1 cellular context compared by ENCODE assay signal in genomic region chr1:209746469-209747269, GRCh38.
TF ChIP-seq lines count a peak whose summit lies in the region.

No MANE protein-coding gene starts in this region.

TF ChIP-seq in K562, 482 proteins besides CTCF, POLR2A, EP300 and RAD21 (continued from another document and continues in another):
- TF ChIP-seq ZBTB11 (CRISPR knock-in tag; IDR thresholded peaks at IDR 0.05) (no peak; a peak in 1 of 6 replicates), DEAF1 (CRISPR knock-in tag; IDR thresholded peaks at IDR 0.05) (no peak), GABPB1 (CRISPR knock-in tag; IDR thresholded peaks at IDR 0.05) (no peak), SMAD2 (IDR thresholded peaks at IDR 0.05; ENCODE audit: low read depth, low read length) (no peak), ATF2 (CRISPR knock-in tag; IDR thresholded peaks at IDR 0.05) (no peak), UBTF (IDR thresholded peaks at IDR 0.05; ENCODE audit: borderline replicate concordance in 1 of 2, low read depth in 2 of 2, low read length in 2 of 2) (no peak), XRCC4 (IDR thresholded peaks at IDR 0.05; ENCODE audit: extremely low read depth, insufficient read depth, insufficient read length) (no peak), HNRNPL (IDR thresholded peaks at IDR 0.05; ENCODE audit: low read depth, low read length) (no peak), SREBF2 (CRISPR knock-in tag; IDR thresholded peaks at IDR 0.05) (no peak), CEBPG (CRISPR knock-in tag; IDR thresholded peaks at IDR 0.05) (no peak; the same call in 1 of the 2 replicates), CEBPG (tag; conservative IDR thresholded peaks at IDR 0.05 in 1 of 2, IDR thresholded peaks at IDR 0.05 in 1 of 2) (peak; percentile 91 to 97), BRF2 (IDR thresholded peaks at IDR 0.05; ENCODE audit: borderline replicate concordance, insufficient read depth, insufficient read length) (no peak), ZNF586 (CRISPR knock-in tag; conservative IDR thresholded peaks at IDR 0.05) (no peak), E4F1 (CRISPR knock-in tag; IDR thresholded peaks at IDR 0.05; ENCODE audit: borderline replicate concordance) (no peak), CEBPB (tag; IDR thresholded peaks at IDR 0.05) (peak; percentile 87), RBM15 (IDR thresholded peaks at IDR 0.05; ENCODE audit: insufficient read depth, low read length) (no peak), PML (IDR thresholded peaks at IDR 0.05; ENCODE audit: low read length) (no peak), CTBP1 (IDR thresholded peaks at IDR 0.05; ENCODE audit: borderline replicate concordance) (peak; percentile 83; the same call in 1 of the 2 replicates), ZZZ3 (IDR thresholded peaks at IDR 0.05) (no peak), RCOR1 (IDR thresholded peaks at IDR 0.05; ENCODE audit: borderline replicate concordance in 1 of 2, low read depth in 2 of 2, low read length in 2 of 2) (peak in 1 of 2 experiments; percentile 68; a peak in 1 of 4 replicates), TARDBP (IDR thresholded peaks at IDR 0.05) (no peak), MCM5 (IDR thresholded peaks at IDR 0.05; ENCODE audit: low read depth) (no peak), IRF9 (tag; IDR thresholded peaks at IDR 0.05) (peak; percentile 54; the same call in 1 of the 2 replicates), MYC (IDR thresholded peaks at IDR 0.05; ENCODE audit: low read depth, low read length) (no peak), MYC (CRISPR knock-in tag; IDR thresholded peaks at IDR 0.05; ENCODE audit: borderline replicate concordance, low read depth) (no peak), DMBX1 (CRISPR knock-in tag; IDR thresholded peaks at IDR 0.05; ENCODE audit: borderline replicate concordance) (no peak), ZNF584 (CRISPR knock-in tag; IDR thresholded peaks at IDR 0.05; ENCODE audit: low read depth) (0 out of 2 replicates have a peak, but pooled peaks have one; percentile 36), MXI1 (IDR thresholded peaks at IDR 0.05; ENCODE audit: low read depth, low read length) (no peak), TCF3 (CRISPR knock-in tag; IDR thresholded peaks at IDR 0.05) (0 out of 2 replicates have a peak, but pooled peaks have one; percentile 15), FOXM1 (IDR thresholded peaks at IDR 0.05; ENCODE audit: low read depth) (peak; percentile 16; the same call in 1 of the 2 replicates), FOXM1 (CRISPR knock-in tag; IDR thresholded peaks at IDR 0.05; ENCODE audit: low read depth) (no peak), FOXP1 (CRISPR knock-in tag; IDR thresholded peaks at IDR 0.05) (no peak), SMAD1 (IDR thresholded peaks at IDR 0.05; ENCODE audit: low read depth, low read length, partially characterized antibody) (no peak), TGIF2 (CRISPR knock-in tag; IDR thresholded peaks at IDR 0.05) (no peak), BHLHE40 (IDR thresholded peaks at IDR 0.05; ENCODE audit: low read length) (no peak), SFPQ (IDR thresholded peaks at IDR 0.05; ENCODE audit: low read depth, low read length) (no peak), STAG1 (CRISPR knock-in tag; IDR thresholded peaks at IDR 0.05; ENCODE audit: borderline replicate concordance) (no peak), TFAM (CRISPR knock-in tag; conservative IDR thresholded peaks at IDR 0.05) (no peak), ZNF280A (IDR thresholded peaks at IDR 0.05; ENCODE audit: low read depth, partially characterized antibody) (no peak), HMBOX1 (IDR thresholded peaks at IDR 0.05) (0 out of 2 replicates have a peak, but pooled peaks have one; percentile 18), TCF7L2 (IDR thresholded peaks at IDR 0.05; ENCODE audit: low read depth, low read length) (no peak), ARID1B (IDR thresholded peaks at IDR 0.05) (peak; percentile 42; the same call in 1 of the 2 replicates), DDX20 (tag; IDR thresholded peaks at IDR 0.05; ENCODE audit: low read depth) (no peak), ILK (tag; IDR thresholded peaks at IDR 0.05; ENCODE audit: borderline replicate concordance, low read depth) (no peak), PHTF2 (CRISPR knock-in tag; IDR thresholded peaks at IDR 0.05) (no peak), MAFK (IDR thresholded peaks at IDR 0.05; ENCODE audit: low read length) (no peak), PURB (CRISPR knock-in tag; IDR thresholded peaks at IDR 0.05; ENCODE audit: low read depth) (no peak), HDAC6 (IDR thresholded peaks at IDR 0.05; ENCODE audit: low read depth, low read length) (no peak), CBFA2T3 (IDR thresholded peaks at IDR 0.05) (peak; percentile 40), FOXJ2 (tag; IDR thresholded peaks at IDR 0.05) (no peak), ARID2 (IDR thresholded peaks at IDR 0.05) (no peak)
